Comparison of ENCODE assay signal across 2 cellular contexts in the genomic region with DNA sequence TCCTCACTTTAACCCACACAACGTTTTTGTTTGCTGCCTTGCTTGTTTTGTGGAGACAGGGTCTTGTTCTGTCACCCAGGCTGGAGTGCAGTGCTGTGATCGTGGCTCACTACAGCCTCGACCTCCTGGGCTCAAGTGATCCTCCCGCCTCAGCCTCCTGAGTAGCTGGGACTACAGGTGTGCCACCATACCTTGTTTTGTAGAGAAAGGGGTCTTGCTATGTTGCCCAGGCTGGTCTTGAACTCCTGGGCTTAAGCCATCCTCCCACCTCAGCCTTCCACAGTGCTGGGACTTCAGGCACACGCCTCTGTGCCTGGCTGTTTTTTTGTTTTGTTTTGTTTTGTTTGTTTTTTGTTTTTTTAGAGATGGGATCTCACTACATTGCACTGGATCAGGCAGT.
TF ChIP-seq lines count a peak whose summit lies in the region.

No MANE protein-coding gene starts in this region.

TF ChIP-seq in WTC11, 78 proteins besides CTCF, POLR2A, EP300 and RAD21:
- TF ChIP-seq ZNF121 (CRISPR knock-in tag; IDR thresholded peaks at IDR 0.05) = peak; percentile 67; the same call in 1 of the 2 replicates
TF ChIP-seq in WTC11: peak in this region for 1; not testable (repeated sequence) for 77.

TF ChIP-seq in HepG2, 621 proteins besides CTCF, POLR2A, EP300 and RAD21:
- TF ChIP-seq ZNF121 (CRISPR knock-in tag; IDR thresholded peaks at IDR 0.05) = 0 out of 2 replicates have a peak, but pooled peaks have one; percentile 22
